ENCODE assay signal across 15 cellular contexts in the genomic region with DNA sequence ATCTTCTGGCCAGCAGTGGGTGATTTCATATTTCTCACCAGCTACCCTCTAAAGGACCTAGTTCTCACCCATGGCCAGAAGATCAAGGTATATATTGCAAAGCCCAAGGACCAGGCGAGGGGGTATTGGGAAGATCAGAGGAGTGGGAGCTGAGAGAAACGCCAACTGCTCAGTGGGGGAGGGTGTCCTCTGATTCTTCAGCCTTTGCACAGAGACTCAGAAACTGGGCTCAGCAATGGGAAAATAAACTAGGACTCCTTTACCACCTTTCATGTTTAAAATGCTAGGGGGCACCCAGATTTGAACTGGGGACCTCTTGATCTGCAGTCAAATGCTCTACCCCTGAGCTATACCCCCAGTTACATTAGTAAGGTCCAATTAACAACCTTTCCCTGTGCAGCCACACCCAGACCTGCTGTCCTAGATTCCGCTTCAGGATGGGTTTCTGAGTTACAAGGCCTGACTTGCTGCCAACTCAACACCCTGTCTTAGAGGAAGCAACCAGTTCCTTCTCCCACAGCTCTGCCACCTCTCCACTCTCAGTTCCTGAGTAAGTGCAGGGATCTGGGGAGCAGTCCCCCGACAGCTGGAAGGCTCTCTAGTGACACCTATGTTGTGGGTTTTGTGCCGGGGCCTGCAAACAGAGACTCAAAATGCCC.
A peak's percentile ranks its signal among the peaks of the same experiment; 100 is the strongest.
DNase-seq lines count a peak whose midpoint lies in the region; ATAC-seq, FAIRE-seq and TF ChIP-seq lines count a peak whose summit lies in the region.
"Had no signal": no experiment of that assay in that cellular context is flagged by ENCODE, and none has a peak within 500 bp of the region (broad histone marks: within the 10 kb centered on the region; RNA-seq: fewer than 3 reads in every experiment).

No MANE protein-coding gene starts in this region.

- no peaks in the 10 kb centered on the region for H3K27me3 ChIP-seq in A673 (replicated peaks; ENCODE audit: insufficient read depth, low read depth, low read length, poor library complexity)
- no peaks in the 10 kb centered on the region for H3K27me3 ChIP-seq in PC-3 (ENCODE audit: low read length)
- H3K27me3 ChIP-seq in foreskin keratinocyte, result peaks cover 2% of the 10 kb centered on the region
- no peaks in the 10 kb centered on the region for H3K27me3 ChIP-seq in vagina
- H3K27me3 ChIP-seq: colonic mucosa had no signal

- TF ChIP-seq CTCF in A673 (conservative IDR thresholded peaks at IDR 0.05; ENCODE audit: low read depth, low read length) (no peak), PC-3 (conservative IDR thresholded peaks at IDR 0.05; ENCODE audit: low read depth, low read length) (peak; percentile 37; the same call in 1 of the 2 replicates), foreskin keratinocyte (conservative IDR thresholded peaks at IDR 0.05) (peak; percentile 58), vagina (IDR thresholded peaks at IDR 0.05) (no peak)

- H3F3A ChIP-seq in PC-3 (ENCODE audit: low read length, unreplicated experiment), result no peaks in the 10 kb centered on the region

- no peak overlapping the region for H3K27ac ChIP-seq in A673 (ENCODE audit: low read depth, low read length, poor library complexity, severe bottlenecking)
- H3K27ac ChIP-seq in PC-3 (ENCODE audit: low read length), result no peak overlapping the region
- H3K27ac ChIP-seq in foreskin keratinocyte, result no peak overlapping the region
- no peak overlapping the region for H3K27ac ChIP-seq in vagina
- H3K27ac ChIP-seq: colonic mucosa, KMS-11 had no signal

- H3K79me2 ChIP-seq in PC-3 (ENCODE audit: low read length), result no peaks in the 10 kb centered on the region

- DNase-seq in A673 (ENCODE audit: low spot score) (peak; percentile 3), H54 (ENCODE audit: insufficient read length, low spot score) (peak; percentile 30), PC-3 (peak; percentile 79), foreskin keratinocyte (peak; percentile 76 to 89), vagina (ENCODE audit: extremely low spot score in 2 of 2) (no peak), amniotic stem cell (lab: John Stamatoyannopoulos, UW) (no peak)
- DNase-seq in stimulated activated CD4-positive, alpha-beta T cell treated with anti-CD3 and anti-CD28 coated beads, Interleukin-12 subunit alpha, Interleukin-12 subunit beta, amount 100 ng/mL, for 4 hours, result no peak
- DNase-seq: activated naive CD8-positive, alpha-beta T cell treated with anti-CD3 and anti-CD28 coated beads, Interleukin-2, amount 10 ng/mL, durations not matched to agents 7 days and 5 days; colonic mucosa; NCI-H510A; occipital lobe; stimulated activated naive B cell treated with anti-CD40 and anti-IgM and Interleukin-4, amounts not matched to agents 10 μg/mL and 1 μg/mL and 100 μg/mL, for 72 hours had no signal

- no peaks in the 10 kb centered on the region for H3K36me3 ChIP-seq in A673 (ENCODE audit: insufficient read depth, low read length, poor library complexity, severe bottlenecking)
- H3K36me3 ChIP-seq in PC-3 (ENCODE audit: low read depth, low read length), result no peaks in the 10 kb centered on the region
- no peaks in the 10 kb centered on the region for H3K36me3 ChIP-seq in vagina
- H3K36me3 ChIP-seq: colonic mucosa had no signal

- intact Hi-C loops in A673 (cut with micrococcal nuclease; ENCODE audit: unreplicated experiment) (no loop called here), PC-3 (cut with micrococcal nuclease) (no loop called here), vagina (cut with DNase I) (no loop called here)

- no peak overlapping the region for H3K9ac ChIP-seq in PC-3 (ENCODE audit: low read length)
- H3K9ac ChIP-seq: KMS-11 had no signal

- BruUV-seq in A673 (replicated peaks; lab: Mats Ljungman, UMichigan) (no TSS peak), PC-3 (replicated peaks; lab: Mats Ljungman, UMichigan) (TSS peak; percentile 100)

- H3K9me2 ChIP-seq in PC-3 (replicated peaks; ENCODE audit: low read length), result no peaks in the 10 kb centered on the region

- no peak for FAIRE-seq in H54 (lab: Jason Lieb, UNC)
- FAIRE-seq: frontal cortex had no signal

- H4K20me1 ChIP-seq in PC-3 (ENCODE audit: low read length), result no peaks in the 10 kb centered on the region

- CTCF ChIA-PET in A673 (lab: Charles Lee) (no interaction called here), PC-3 (lab: Charles Lee) (no interaction called here)

- H3K4me1 ChIP-seq in A673 (ENCODE audit: insufficient read depth, low read length, poor library complexity, severe bottlenecking) (no peaks in the 10 kb centered on the region), PC-3 (ENCODE audit: insufficient read depth, low read length) (no peaks in the 10 kb centered on the region), foreskin keratinocyte (no peaks in the 10 kb centered on the region), vagina (no peaks in the 10 kb centered on the region)
- H3K4me1 ChIP-seq: colonic mucosa had no signal

- peak; percentile 83 for ATAC-seq in PC-3
- peak; percentile 91 for ATAC-seq in foreskin keratinocyte
- no peak for ATAC-seq in GM21423 (IDR thresholded peaks at IDR 0.05; ENCODE audit: unreplicated experiment)

- no peak for TF ChIP-seq POLR2A in H54 (IDR thresholded peaks at IDR 0.05; ENCODE audit: low read depth, low read length)
- no peak for TF ChIP-seq POLR2A in vagina (IDR thresholded peaks at IDR 0.05)

- H3K9me3 ChIP-seq in A673 (ENCODE audit: low read depth, low read length, poor library complexity, severe bottlenecking), result no peaks in the 10 kb centered on the region
- H3K9me3 ChIP-seq in PC-3 (ENCODE audit: low read length), result no peaks in the 10 kb centered on the region
- no peaks in the 10 kb centered on the region for H3K9me3 ChIP-seq in vagina
- H3K9me3 ChIP-seq: colonic mucosa had no signal

- peak overlapping the region; percentile 77 for H2AFZ ChIP-seq in PC-3 (ENCODE audit: low read length)

- POLR2A ChIA-PET in A673 (lab: Charles Lee; ENCODE audit: low non-redundant PET) (no interaction called here), PC-3 (lab: Charles Lee; ENCODE audit: unreplicated experiment) (no interaction called here)

- peak overlapping the region; percentile 55 for H3K4me2 ChIP-seq in PC-3 (ENCODE audit: low read length)
- H3K4me2 ChIP-seq: KMS-11 had no signal

- no peak overlapping the region for H3K4me3 ChIP-seq in A673 (ENCODE audit: low read depth, low read length, poor library complexity, severe bottlenecking)
- H3K4me3 ChIP-seq in PC-3 (ENCODE audit: low read length), result peak overlapping the region; percentile 55; the same call in 1 of the 2 replicates
- no peak overlapping the region for H3K4me3 ChIP-seq in vagina
- H3K4me3 ChIP-seq: colonic mucosa had no signal

Comparison
In these comparisons a context has a peak if more than half of its experiments do, and no peak if none do; other contexts are left out.
1. DNase-seq: peak in A673 (single experiment), H54 (single experiment), PC-3 (single experiment) and foreskin keratinocyte (2 of 2); none in stimulated activated CD4-positive, alpha-beta T cell treated with anti-CD3 and anti-CD28 coated beads, Interleukin-12 subunit alpha, Interleukin-12 subunit beta, amount 100 ng/mL, for 4 hours (single experiment), vagina (0 of 2) and amniotic stem cell (single experiment).
2. CTCF ChIP-seq: peak in PC-3 (single experiment) and foreskin keratinocyte (single experiment); none in A673 (single experiment) and vagina (0 of 3).